ENCODE assay signal across 13 cellular contexts in genomic region chr15:74643368-74644204, GRCh38. TPM values are rescaled to one million over a fixed set of nuclear protein-coding genes. Genes with fewer than 3 reads are reported as not detected.
A peak's percentile ranks its signal among the peaks of the same experiment; 100 is the strongest.
DNase-seq lines count a peak whose midpoint lies in the region; ATAC-seq, FAIRE-seq and TF ChIP-seq lines count a peak whose summit lies in the region.
"Had no signal": no experiment of that assay in that cellular context is flagged by ENCODE, and none has a peak within 500 bp of the region (broad histone marks: within the 10 kb centered on the region; RNA-seq: fewer than 3 reads in every experiment).

No MANE protein-coding gene starts in this region.

- H4K20me1 ChIP-seq in Karpas-422 (ENCODE audit: insufficient read depth, low read depth, low read length) = peaks cover 3% of the 10 kb centered on the region; the same call in 1 of the 2 replicates

- no peaks in the 10 kb centered on the region for H3K27me3 Mint-ChIP-seq in endodermal cell (ENCODE audit: insufficient read depth)

- H3K36me3 Mint-ChIP-seq in endodermal cell (ENCODE audit: low read depth) = peaks cover 5% of the 10 kb centered on the region
- H3K36me3 Mint-ChIP-seq: natural killer cell had no signal

- H3K27ac ChIP-seq in ACC112 (ENCODE audit: low read depth, low read length) = peak overlapping the region; percentile 7; the same call in 1 of the 2 replicates
- peak overlapping the region; percentile 56 for H3K27ac ChIP-seq in HUES64 (ENCODE audit: low read depth, low read length)
- H3K27ac ChIP-seq in endodermal cell (ENCODE audit: low read depth, low read length) = no peak overlapping the region
- H3K27ac ChIP-seq in pancreas = peak overlapping the region in 2 of 4 donors; percentile 20 to 33
- no peak overlapping the region for H3K27ac ChIP-seq in WERI-Rb-1
- H3K27ac ChIP-seq in Karpas-422 (ENCODE audit: low read length) = no peak overlapping the region
- peak overlapping the region in 2 of 4 donors; percentile 7 to 70 for H3K27ac ChIP-seq in tibial nerve
- H3K27ac ChIP-seq: BLaER1, RWPE1 had no signal

- no peaks in the 10 kb centered on the region for H3K9me3 Mint-ChIP-seq in endodermal cell
- H3K9me3 Mint-ChIP-seq: natural killer cell had no signal

- H2AFZ ChIP-seq in ACC112 (ENCODE audit: low read length, unreplicated experiment) = no peak overlapping the region
- no peak overlapping the region for H2AFZ ChIP-seq in Karpas-422 (ENCODE audit: low read length)

- H3K9me3 ChIP-seq in HUES64 (ENCODE audit: insufficient read depth, low read depth, low read length) (no peaks in the 10 kb centered on the region), endodermal cell (ENCODE audit: control insufficient read depth, low read length) (no peaks in the 10 kb centered on the region), pancreas (no peaks in the 10 kb centered on the region), WERI-Rb-1 (ENCODE audit: severe bottlenecking) (no peaks in the 10 kb centered on the region), Karpas-422 (ENCODE audit: low read length) (no peaks in the 10 kb centered on the region), tibial nerve (no peaks in the 10 kb centered on the region)
- H3K9me3 ChIP-seq: BLaER1 had no signal

- H3K9ac ChIP-seq in HUES64 (ENCODE audit: low read depth, low read length) (peak overlapping the region; percentile 59), endodermal cell (ENCODE audit: extremely low read depth, low read length, poor library complexity, severe bottlenecking) (peak overlapping the region; percentile 26), Karpas-422 (ENCODE audit: low read length) (no peak overlapping the region)
- H3K9ac ChIP-seq: BLaER1 had no signal

- TF ChIP-seq CTCF in endodermal cell (conservative IDR thresholded peaks at IDR 0.05) = no peak
- TF ChIP-seq CTCF in pancreas (IDR thresholded peaks at IDR 0.05) = no peak
- no peak for TF ChIP-seq CTCF in WERI-Rb-1 (IDR thresholded peaks at IDR 0.05; ENCODE audit: low read depth, low read length)
- TF ChIP-seq CTCF in tibial nerve (IDR thresholded peaks at IDR 0.05) = no peak
- no peak for TF ChIP-seq CTCF in D721Med (IDR thresholded peaks at IDR 0.05; ENCODE audit: insufficient read depth, missing control alignments)

- no peaks in the 10 kb centered on the region for H3K9me2 ChIP-seq in Karpas-422 (replicated peaks; ENCODE audit: insufficient read depth, low read length)

- intact Hi-C loops in pancreas (cut with DNase I) = no loop called here

- no peaks in the 10 kb centered on the region for H3K27me3 ChIP-seq in ACC112 (ENCODE audit: insufficient read depth, low read length)
- H3K27me3 ChIP-seq in HUES64 (ENCODE audit: insufficient read depth, low read length) = no peaks in the 10 kb centered on the region
- H3K27me3 ChIP-seq in endodermal cell (ENCODE audit: control insufficient read depth, insufficient read depth, low read length, poor library complexity, severe bottlenecking) = no peaks in the 10 kb centered on the region
- no peaks in the 10 kb centered on the region for H3K27me3 ChIP-seq in pancreas
- H3K27me3 ChIP-seq in WERI-Rb-1 (ENCODE audit: insufficient read depth, low read depth, severe bottlenecking) = no peaks in the 10 kb centered on the region
- H3K27me3 ChIP-seq in Karpas-422 (ENCODE audit: low read length) = no peaks in the 10 kb centered on the region
- H3K27me3 ChIP-seq in tibial nerve = no peaks in the 10 kb centered on the region
- H3K27me3 ChIP-seq: BLaER1 had no signal

- H3K27ac Mint-ChIP-seq in endodermal cell = peak overlapping the region; percentile 90

- no peak for TF ChIP-seq POLR2A in tibial nerve (IDR thresholded peaks at IDR 0.05)

- no peak overlapping the region for H3K4me2 ChIP-seq in Karpas-422 (ENCODE audit: low read depth, low read length, poor library complexity, severe bottlenecking)
- H3K4me2 ChIP-seq: BLaER1 had no signal

- 90% methylated on average over 7 of the region's 7 CpGs for WGBS in HUES64
- WGBS in endodermal cell (ENCODE audit: insufficient coverage in 1 of 2, insufficient read length in 1 of 2), 2 experiments = 91 to 99% methylated on average over 7 of the region's 7 CpGs
- 43 to 47% methylated on average over 7 of the region's 7 CpGs for WGBS in pancreas, 2 donors
- 67% methylated on average over 7 of the region's 7 CpGs for WGBS in tibial nerve, 2 donors

- peak; percentile 10 to 30 (median 20) for ATAC-seq in pancreas
- ATAC-seq: natural killer cell had no signal

- H3K79me2 ChIP-seq in ACC112 (ENCODE audit: control insufficient read depth, insufficient read depth, low read length, unreplicated experiment) (peaks cover 8% of the 10 kb centered on the region), Karpas-422 (ENCODE audit: low read length) (peaks cover 73% of the 10 kb centered on the region)

- H3K4me3 Mint-ChIP-seq in endodermal cell = peak overlapping the region; percentile 18
- H3K4me3 Mint-ChIP-seq: natural killer cell had no signal

- FAIRE-seq in pancreas (lab: Jason Lieb, UNC) = no peak
- FAIRE-seq in D721Med (lab: Jason Lieb, UNC) = no peak

- peaks cover 31% of the 10 kb centered on the region for H3K4me1 Mint-ChIP-seq in endodermal cell

- H3K36me3 ChIP-seq in ACC112 (ENCODE audit: insufficient read depth, low read length) = peaks cover 3% of the 10 kb centered on the region; the same call in 1 of the 2 replicates
- H3K36me3 ChIP-seq in HUES64 (ENCODE audit: insufficient read depth, low read length) = peaks cover 20% of the 10 kb centered on the region
- H3K36me3 ChIP-seq in endodermal cell (ENCODE audit: control insufficient read depth, insufficient read depth, low read length) = peaks cover 31% of the 10 kb centered on the region
- peaks cover 0 to 9% (median 0%) of the 10 kb centered on the region in 3 donors for H3K36me3 ChIP-seq in pancreas
- peaks cover 26% of the 10 kb centered on the region for H3K36me3 ChIP-seq in WERI-Rb-1
- H3K36me3 ChIP-seq in Karpas-422 (ENCODE audit: insufficient read depth, low read length) = no peaks in the 10 kb centered on the region; the same call in 1 of the 2 replicates
- peaks cover 0 to 23% (median 8%) of the 10 kb centered on the region in 3 donors for H3K36me3 ChIP-seq in tibial nerve

- TF ChIP-seq EP300 in tibial nerve (IDR thresholded peaks at IDR 0.05) = no peak

- DNase-seq in endodermal cell = no peak
- DNase-seq in pancreas = no peak
- DNase-seq in WERI-Rb-1 = no peak
- no peak for DNase-seq in Karpas-422
- DNase-seq in tibial nerve (ENCODE audit: low spot score in 2 of 2) = no peak
- DNase-seq in D721Med (ENCODE audit: insufficient read length, low spot score) = no peak
- DNase-seq: activated T-cell treated with anti-CD3 and anti-CD28 coated beads, Interleukin-2, amount 50 U/mL, for 1 hour; central memory CD4-positive, alpha-beta T cell; natural killer cell had no signal

- H3K4me3 ChIP-seq in ACC112 (ENCODE audit: low read depth, low read length) = no peak overlapping the region
- no peak overlapping the region for H3K4me3 ChIP-seq in HUES64 (ENCODE audit: low read length)
- H3K4me3 ChIP-seq in endodermal cell (ENCODE audit: low read length) = no peak overlapping the region
- no peak overlapping the region for H3K4me3 ChIP-seq in pancreas
- no peak overlapping the region for H3K4me3 ChIP-seq in WERI-Rb-1 (ENCODE audit: low read depth, low read length)
- no peak overlapping the region for H3K4me3 ChIP-seq in Karpas-422 (ENCODE audit: low read length)
- H3K4me3 ChIP-seq in tibial nerve = no peak overlapping the region
- H3K4me3 ChIP-seq: BLaER1 had no signal

- peaks cover 13% of the 10 kb centered on the region for H3K4me1 ChIP-seq in ACC112 (ENCODE audit: control insufficient read depth, insufficient read depth, low read length, unreplicated experiment)
- H3K4me1 ChIP-seq in HUES64 (ENCODE audit: insufficient read depth, low read length) = peaks cover 19% of the 10 kb centered on the region
- H3K4me1 ChIP-seq in endodermal cell (ENCODE audit: control insufficient read depth, insufficient read depth, low read length) = peaks cover 17% of the 10 kb centered on the region
- H3K4me1 ChIP-seq in pancreas = peaks cover 26 to 29% (median 29%) of the 10 kb centered on the region in 3 donors
- no peaks in the 10 kb centered on the region for H3K4me1 ChIP-seq in Karpas-422 (ENCODE audit: low read length)
- peaks cover 0 to 34% (median 5%) of the 10 kb centered on the region in 4 donors for H3K4me1 ChIP-seq in tibial nerve
- H3K4me1 ChIP-seq: BLaER1 had no signal

RNA-seq across cellular contexts. Expression of gene CLK3, which starts 27.9 kb away (rescaled TPM):
- polyA plus RNA-seq in HUES64 (2013, experiment 1 of 2) = 31.9 TPM
- 29.5 TPM for polyA plus RNA-seq in HUES64 (2013, experiment 2 of 2)
- total RNA-seq in endodermal cell (10 to 100 TPM; 53.4 to 67.3 TPM), pancreas (10 to 100 TPM; 23.1 to 42.2 (median 28.7) TPM), tibial nerve (100 to 1,000 TPM; 130 to 181 (median 138) TPM)
- 67.7 TPM for polyA plus RNA-seq in endodermal cell (2013, experiment 1 of 2)
- polyA plus RNA-seq in endodermal cell (2013, experiment 2 of 2) = 60.9 TPM
- 10 to 100 TPM; 63.1 to 89.9 TPM for polyA plus RNA-seq in pancreas
- 114 and 147 TPM in 2 replicates for total RNA-seq in Karpas-422 (2014; rRNA removed; shearing (Covaris generic); ENCODE audit: low replicate concordance)

RNA-seq across cellular contexts. Expression of gene EDC3, which starts 52.2 kb away (rescaled TPM):
- 23.9 TPM for polyA plus RNA-seq in HUES64 (2013, experiment 1 of 2)
- polyA plus RNA-seq in HUES64 (2013, experiment 2 of 2) = 25.2 TPM
- 10 to 100 TPM; 44.5 to 48.3 TPM for total RNA-seq in endodermal cell
- polyA plus RNA-seq in endodermal cell (2013, experiment 1 of 2) = 34.2 TPM
- polyA plus RNA-seq in endodermal cell (2013, experiment 2 of 2) = 28.6 TPM
- 10 to 100 TPM in 4 of 6 donors, 1 to 10 TPM in 2; 7.6 to 19.5 (median 11.5) TPM for total RNA-seq in pancreas
- 10 to 100 TPM in 1 of 2 donors, 1 to 10 TPM in 1; 9.7 to 12.3 TPM for polyA plus RNA-seq in pancreas
- 14.7 and 19.9 TPM in 2 replicates for total RNA-seq in Karpas-422 (2014; rRNA removed; shearing (Covaris generic); ENCODE audit: low replicate concordance)
- total RNA-seq in tibial nerve = 10 to 100 TPM; 14.4 to 18.8 (median 17.2) TPM

Comparison
In these comparisons a context has a peak if more than half of its experiments do, and no peak if none do; other contexts are left out.
1. H3K27ac ChIP-seq: peak in ACC112 (single experiment) and HUES64 (single experiment); none in endodermal cell (single experiment), WERI-Rb-1 (single experiment) and Karpas-422 (single experiment).